ENCODE assay signal across 1 cellular context in genomic region chr14:73721101-73721821, GRCh38.
TF ChIP-seq lines count a peak whose summit lies in the region.

No MANE protein-coding gene starts in this region.

TF ChIP-seq in HepG2, 621 proteins besides CTCF, POLR2A, EP300 and RAD21:
- TF ChIP-seq ZNF629 (CRISPR knock-in tag; conservative IDR thresholded peaks at IDR 0.05) (peak; percentile 29; the same call in 1 of the 2 replicates), ASH2L (IDR thresholded peaks at IDR 0.05; ENCODE audit: insufficient read length, low read depth, low read length) (no peak)
